Comparison of ENCODE assay signal across 1 cellular context in genomic region chr4:76760214-76760613, GRCh38.
TF ChIP-seq lines count a peak whose summit lies in the region.

No MANE protein-coding gene starts in this region.

TF ChIP-seq in GM12878, 131 proteins besides CTCF, POLR2A, EP300 and RAD21 (continued from another document):
- TF ChIP-seq ZBTB40 (IDR thresholded peaks at IDR 0.05; ENCODE audit: borderline replicate concordance): no peak
- TF ChIP-seq HCFC1 (IDR thresholded peaks at IDR 0.05; ENCODE audit: low read length): no peak
- TF ChIP-seq ATF2 (IDR thresholded peaks at IDR 0.05; ENCODE audit: low read length): no peak
